In the genomic region with DNA sequence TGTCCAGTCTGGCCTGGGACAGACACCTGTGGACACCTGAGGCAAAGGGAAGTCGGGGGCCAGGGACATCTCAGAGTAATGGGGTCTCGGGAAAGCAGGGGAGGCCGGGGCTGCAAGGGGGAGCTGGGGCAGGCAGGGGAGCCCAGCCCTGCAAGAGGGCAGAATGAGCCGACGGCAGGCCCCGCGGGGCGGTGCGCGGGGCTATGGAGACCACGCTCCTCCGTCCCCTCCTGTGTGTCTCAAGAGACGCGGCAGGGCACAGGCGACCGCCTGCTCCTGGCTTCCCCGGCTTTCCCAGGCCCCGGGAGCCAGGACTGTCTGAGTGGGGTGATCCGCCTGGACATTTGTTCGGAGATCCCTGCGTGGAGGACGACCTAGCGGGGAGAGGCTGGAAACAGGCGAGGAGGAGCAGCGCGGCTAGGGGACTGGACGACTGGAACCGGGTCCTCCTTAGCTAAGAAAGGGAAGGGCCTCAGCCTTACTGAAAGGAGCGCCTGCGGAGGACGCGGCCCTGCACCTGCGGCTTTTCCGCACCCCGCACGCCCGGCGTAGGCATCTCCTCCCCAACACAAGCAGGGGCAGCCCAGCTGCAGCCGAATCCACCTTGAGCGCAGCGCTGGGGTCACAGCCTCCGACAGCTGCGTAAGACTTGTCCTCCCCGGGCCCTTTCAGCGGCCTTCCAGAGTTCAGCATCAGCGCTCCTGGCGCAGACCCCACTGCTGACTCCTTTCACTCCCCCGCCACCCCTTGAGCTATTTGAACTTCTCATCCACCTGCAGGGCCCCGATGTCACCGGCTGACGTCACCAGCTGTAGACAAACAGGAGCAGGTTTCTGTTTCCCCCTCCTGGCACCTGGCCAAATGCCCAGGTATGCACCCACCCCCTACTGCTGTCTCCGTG, we compare ENCODE assay signal across 34 cellular contexts.
"Had no signal": no experiment of that assay in that cellular context is flagged by ENCODE, and none has a peak within 500 bp of the region (broad histone marks: within the 10 kb centered on the region; RNA-seq: fewer than 3 reads in every experiment).

No MANE protein-coding gene starts in this region.

- FAIRE-seq: bronchial epithelial cell had no signal

- ATAC-seq: activated CD8-positive, alpha-beta memory T cell treated with anti-CD3 and anti-CD28 coated beads, Interleukin-2, amount 10 ng/mL, durations not matched to agents 7 days and 5 days; activated naive CD8-positive, alpha-beta T cell treated with anti-CD3 and anti-CD28 coated beads, Interleukin-2, amount 50 U/mL, for 24 hours; Panc1 had no signal

- DNase-seq: activated CD4-positive, alpha-beta memory T cell treated with anti-CD3 and anti-CD28 coated beads, Interleukin-2, amount 10 ng/mL, durations not matched to agents 7 days and 5 days; activated CD4-positive, alpha-beta T cell treated with anti-CD3 and anti-CD28 coated beads for 1 hour; activated CD4-positive, alpha-beta T cell treated with anti-CD3 and anti-CD28 coated beads for 48 hours; activated CD4-positive, CD25-positive, alpha-beta regulatory T cell; activated CD8-positive, alpha-beta memory T cell treated with anti-CD3 and anti-CD28 coated beads for 24 hours; activated CD8-positive, alpha-beta memory T cell treated with anti-CD3 and anti-CD28 coated beads, Interleukin-2, amount 10 ng/mL, durations not matched to agents 7 days and 5 days; activated CD8-positive, alpha-beta memory T cell treated with anti-CD3 and anti-CD28 coated beads, Interleukin-2, amount 50 U/mL, for 48 hours; activated effector memory CD4-positive, alpha-beta T cell treated with Interleukin-2 at 50 U/mL for 16 hours; activated naive CD4-positive, alpha-beta T cell treated with anti-CD3 and anti-CD28 coated beads, Interleukin-2, amount 10 ng/mL, durations not matched to agents 7 days and 5 days; activated naive CD8-positive, alpha-beta T cell treated with anti-CD3 and anti-CD28 coated beads, Interleukin-2, amount 50 U/mL, for 24 hours; activated T-cell treated with anti-CD3 and anti-CD28 coated beads, Interleukin-2, amount 50 U/mL, for 48 hours; anterior cingulate cortex; caudate nucleus; cerebellar nuclear complex; Kasumi-1; KG1; MG63; NCI-H1048; NCI-H1105 treated with DMSO at 0.1 percent for 48 hours; NCI-H1436 treated with DMSO at 0.1 percent for 48 hours; NCI-H1930; NCI-H2081 treated with DMSO at 0.1 percent for 48 hours; NCI-H2171 treated with DMSO at 0.1 percent for 48 hours; NCI-H2227 treated with DMSO at 0.1 percent for 48 hours; NCI-H446; NCI-H510A treated with DMSO at 0.1 percent for 48 hours; NCI-H526 treated with DMSO at 0.1 percent for 48 hours; NCI-H774; SJCRH30; T1000; WERI-Rb-1 had no signal

- H3K4me1 ChIP-seq: SJCRH30 had no signal

- H3K27ac ChIP-seq: SJCRH30, SK-N-MC, WERI-Rb-1 had no signal

- H3K36me3 ChIP-seq: MG63, SJCRH30, WERI-Rb-1 had no signal

- H3K9me3 ChIP-seq: MG63, SJCRH30 had no signal

- H3K27me3 ChIP-seq: MG63, SJCRH30 had no signal

- H3K4me3 ChIP-seq: MG63, SJCRH30, SK-N-MC had no signal
